In genomic region chr2:70188460-70188859, GRCh38 we compare ENCODE assay signal across 1 cellular context.
TF ChIP-seq lines count a peak whose summit lies in the region.

No MANE protein-coding gene starts in this region.

TF ChIP-seq in HepG2, 621 proteins besides CTCF, POLR2A, EP300 and RAD21 (continued from another document and continues in another):
- no peak for TF ChIP-seq ZNF512 (CRISPR knock-in tag; IDR thresholded peaks at IDR 0.05)
- TF ChIP-seq ZNF510 (CRISPR knock-in tag; IDR thresholded peaks at IDR 0.05; ENCODE audit: low read depth): peak; percentile 84; the same call in 1 of the 2 replicates
- TF ChIP-seq, protein P1, sequence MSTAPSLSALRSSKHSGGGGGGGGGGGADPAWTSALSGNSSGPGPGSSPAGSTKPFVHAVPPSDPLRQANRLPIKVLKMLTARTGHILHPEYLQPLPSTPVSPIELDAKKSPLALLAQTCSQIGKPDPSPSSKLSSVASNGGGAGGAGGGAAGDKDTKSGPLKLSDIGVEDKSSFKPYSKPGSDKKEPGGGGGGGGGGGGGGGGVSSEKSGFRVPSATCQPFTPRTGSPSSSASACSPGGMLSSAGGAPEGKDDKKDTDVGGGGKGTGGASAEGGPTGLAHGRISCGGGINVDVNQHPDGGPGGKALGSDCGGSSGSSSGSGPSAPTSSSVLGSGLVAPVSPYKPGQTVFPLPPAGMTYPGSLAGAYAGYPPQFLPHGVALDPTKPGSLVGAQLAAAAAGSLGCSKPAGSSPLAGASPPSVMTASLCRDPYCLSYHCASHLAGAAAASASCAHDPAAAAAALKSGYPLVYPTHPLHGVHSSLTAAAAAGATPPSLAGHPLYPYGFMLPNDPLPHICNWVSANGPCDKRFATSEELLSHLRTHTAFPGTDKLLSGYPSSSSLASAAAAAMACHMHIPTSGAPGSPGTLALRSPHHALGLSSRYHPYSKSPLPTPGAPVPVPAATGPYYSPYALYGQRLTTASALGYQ (CRISPR knock-in tag; IDR thresholded peaks at IDR 0.05): peak; percentile 49; the same call in 1 of the 2 replicates
- TF ChIP-seq ZSCAN21 (CRISPR knock-in tag; IDR thresholded peaks at IDR 0.05; ENCODE audit: borderline replicate concordance): no peak
- TF ChIP-seq DPF2 (CRISPR knock-in tag; IDR thresholded peaks at IDR 0.05; ENCODE audit: borderline replicate concordance, low read depth): peak; percentile 64; the same call in 1 of the 2 replicates
- no peak for TF ChIP-seq ZNF44 (CRISPR knock-in tag; IDR thresholded peaks at IDR 0.05)
- TF ChIP-seq ZNF850 (CRISPR knock-in tag; conservative IDR thresholded peaks at IDR 0.05): no peak
- peak in 1 of 2 experiments; percentile 56; a peak in 1 of 4 replicates for TF ChIP-seq KLF16 (CRISPR knock-in tag; IDR thresholded peaks at IDR 0.05)
- peak; percentile 94 for TF ChIP-seq SAP130 (CRISPR knock-in tag; IDR thresholded peaks at IDR 0.05; ENCODE audit: low read depth)
- no peak for TF ChIP-seq CCAR2 (optimal IDR thresholded peaks at IDR 0.05; ENCODE audit: low read depth, low read length)
- TF ChIP-seq RARA (CRISPR knock-in tag; IDR thresholded peaks at IDR 0.05): peak; percentile 63
- TF ChIP-seq TP53 (CRISPR knock-in tag; conservative IDR thresholded peaks at IDR 0.05): no peak
- no peak for TF ChIP-seq TGIF2 (CRISPR knock-in tag; IDR thresholded peaks at IDR 0.05)
- TF ChIP-seq SKI (IDR thresholded peaks at IDR 0.05; ENCODE audit: partially characterized antibody): no peak
- no peak for TF ChIP-seq FLYWCH1 (CRISPR knock-in tag; IDR thresholded peaks at IDR 0.05)
- no peak; the same call in 1 of the 2 replicates for TF ChIP-seq ZNF558 (CRISPR knock-in tag; IDR thresholded peaks at IDR 0.05; ENCODE audit: borderline replicate concordance)
- TF ChIP-seq STAT5B (CRISPR knock-in tag; IDR thresholded peaks at IDR 0.05): no peak
- peak; percentile 96 for TF ChIP-seq CEBPB (IDR thresholded peaks at IDR 0.05; ENCODE audit: borderline replicate concordance, low read depth, low read length)
- TF ChIP-seq KDM6A (CRISPR knock-in tag; IDR thresholded peaks at IDR 0.05; ENCODE audit: low read depth): peak; percentile 84
- TF ChIP-seq ZFP82 (CRISPR knock-in tag; IDR thresholded peaks at IDR 0.05; ENCODE audit: borderline replicate concordance): no peak
- no peak for TF ChIP-seq ZNF292 (CRISPR knock-in tag; IDR thresholded peaks at IDR 0.05; ENCODE audit: borderline replicate concordance, low read depth)
- TF ChIP-seq YEATS2 (CRISPR knock-in tag; IDR thresholded peaks at IDR 0.05; ENCODE audit: borderline replicate concordance): peak; percentile 61; the same call in 1 of the 2 replicates
- TF ChIP-seq TBL1XR1 (IDR thresholded peaks at IDR 0.05; ENCODE audit: borderline replicate concordance, low read length, partially characterized antibody): no peak
- TF ChIP-seq PCBP1 (IDR thresholded peaks at IDR 0.05; ENCODE audit: borderline replicate concordance, low read depth, low read length): no peak
- peak; percentile 79 for TF ChIP-seq THAP11 (CRISPR knock-in tag; IDR thresholded peaks at IDR 0.05)
- TF ChIP-seq, protein P2, sequence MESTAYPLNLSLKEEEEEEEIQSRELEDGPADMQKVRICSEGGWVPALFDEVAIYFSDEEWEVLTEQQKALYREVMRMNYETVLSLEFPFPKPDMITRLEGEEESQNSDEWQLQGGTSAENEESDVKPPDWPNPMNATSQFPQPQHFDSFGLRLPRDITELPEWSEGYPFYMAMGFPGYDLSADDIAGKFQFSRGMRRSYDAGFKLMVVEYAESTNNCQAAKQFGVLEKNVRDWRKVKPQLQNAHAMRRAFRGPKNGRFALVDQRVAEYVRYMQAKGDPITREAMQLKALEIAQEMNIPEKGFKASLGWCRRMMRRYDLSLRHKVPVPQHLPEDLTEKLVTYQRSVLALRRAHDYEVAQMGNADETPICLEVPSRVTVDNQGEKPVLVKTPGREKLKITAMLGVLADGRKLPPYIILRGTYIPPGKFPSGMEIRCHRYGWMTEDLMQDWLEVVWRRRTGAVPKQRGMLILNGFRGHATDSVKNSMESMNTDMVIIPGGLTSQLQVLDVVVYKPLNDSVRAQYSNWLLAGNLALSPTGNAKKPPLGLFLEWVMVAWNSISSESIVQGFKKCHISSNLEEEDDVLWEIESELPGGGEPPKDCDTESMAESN (CRISPR knock-in tag; conservative IDR thresholded peaks at IDR 0.05): no peak
- TF ChIP-seq SCMH1 (CRISPR knock-in tag; IDR thresholded peaks at IDR 0.05; ENCODE audit: borderline replicate concordance): no peak
- no peak for TF ChIP-seq ZNF761 (CRISPR knock-in tag; conservative IDR thresholded peaks at IDR 0.05)
- TF ChIP-seq, protein P3, sequence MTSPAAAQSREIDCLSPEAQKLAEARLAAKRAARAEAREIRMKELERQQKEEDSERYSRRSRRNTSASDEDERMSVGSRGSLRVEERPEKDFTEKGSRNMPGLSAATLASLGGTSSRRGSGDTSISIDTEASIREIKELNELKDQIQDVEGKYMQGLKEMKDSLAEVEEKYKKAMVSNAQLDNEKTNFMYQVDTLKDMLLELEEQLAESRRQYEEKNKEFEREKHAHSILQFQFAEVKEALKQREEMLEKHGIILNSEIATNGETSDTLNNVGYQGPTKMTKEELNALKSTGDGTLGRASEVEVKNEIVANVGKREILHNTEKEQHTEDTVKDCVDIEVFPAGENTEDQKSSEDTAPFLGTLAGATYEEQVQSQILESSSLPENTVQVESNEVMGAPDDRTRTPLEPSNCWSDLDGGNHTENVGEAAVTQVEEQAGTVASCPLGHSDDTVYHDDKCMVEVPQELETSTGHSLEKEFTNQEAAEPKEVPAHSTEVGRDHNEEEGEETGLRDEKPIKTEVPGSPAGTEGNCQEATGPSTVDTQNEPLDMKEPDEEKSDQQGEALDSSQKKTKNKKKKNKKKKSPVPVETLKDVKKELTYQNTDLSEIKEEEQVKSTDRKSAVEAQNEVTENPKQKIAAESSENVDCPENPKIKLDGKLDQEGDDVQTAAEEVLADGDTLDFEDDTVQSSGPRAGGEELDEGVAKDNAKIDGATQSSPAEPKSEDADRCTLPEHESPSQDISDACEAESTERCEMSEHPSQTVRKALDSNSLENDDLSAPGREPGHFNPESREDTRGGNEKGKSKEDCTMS (CRISPR knock-in tag; conservative IDR thresholded peaks at IDR 0.05): no peak
- peak; percentile 72; the same call in 1 of the 2 replicates for TF ChIP-seq SALL1 (CRISPR knock-in tag; IDR thresholded peaks at IDR 0.05)
- no peak for TF ChIP-seq ZFP41 (CRISPR knock-in tag; IDR thresholded peaks at IDR 0.05; ENCODE audit: borderline replicate concordance)
- TF ChIP-seq CBFB (CRISPR knock-in tag; IDR thresholded peaks at IDR 0.05): no peak
- TF ChIP-seq STAG1 (CRISPR knock-in tag; IDR thresholded peaks at IDR 0.05): no peak
- TF ChIP-seq TCF7 (IDR thresholded peaks at IDR 0.05; ENCODE audit: low read depth): no peak
- peak; percentile 61; the same call in 1 of the 2 replicates for TF ChIP-seq ZFP36L1 (CRISPR knock-in tag; IDR thresholded peaks at IDR 0.05)
- TF ChIP-seq ZNF709 (CRISPR knock-in tag; IDR thresholded peaks at IDR 0.05): no peak
- TF ChIP-seq ISL2 (CRISPR knock-in tag; IDR thresholded peaks at IDR 0.05): 0 out of 2 replicates have a peak, but pooled peaks have one; percentile 42
- no peak for TF ChIP-seq NONO (IDR thresholded peaks at IDR 0.05)
- TF ChIP-seq NONO (CRISPR knock-in tag; conservative IDR thresholded peaks at IDR 0.05): no peak
- TF ChIP-seq ZMAT3 (CRISPR knock-in tag; conservative IDR thresholded peaks at IDR 0.05): no peak
- peak; percentile 89 for TF ChIP-seq FOXK1 (CRISPR knock-in tag; IDR thresholded peaks at IDR 0.05; ENCODE audit: borderline replicate concordance, low read depth)
- peak; percentile 9; the same call in 1 of the 2 replicates for TF ChIP-seq SMARCE1 (IDR thresholded peaks at IDR 0.05; ENCODE audit: borderline replicate concordance)
- no peak for TF ChIP-seq ZNF879 (CRISPR knock-in tag; IDR thresholded peaks at IDR 0.05)
- TF ChIP-seq YY1 (IDR thresholded peaks at IDR 0.05; ENCODE audit: insufficient read depth, insufficient replicate concordance, low read depth, low read length): no peak
- TF ChIP-seq ATF7-NPFF (CRISPR knock-in tag; IDR thresholded peaks at IDR 0.05; ENCODE audit: low read depth): no peak
- no peak; the same call in 1 of the 2 replicates for TF ChIP-seq REPIN1 (CRISPR knock-in tag; IDR thresholded peaks at IDR 0.05; ENCODE audit: borderline replicate concordance, low read depth)
- TF ChIP-seq ZNF530 (CRISPR knock-in tag; IDR thresholded peaks at IDR 0.05; ENCODE audit: low read depth): no peak
- TF ChIP-seq HNRNPK (IDR thresholded peaks at IDR 0.05; ENCODE audit: low read depth, low read length, poor library complexity, severe bottlenecking): no peak
- TF ChIP-seq ZNF354B (CRISPR knock-in tag; IDR thresholded peaks at IDR 0.05): no peak
- TF ChIP-seq SRF (IDR thresholded peaks at IDR 0.05; ENCODE audit: low read depth, low read length): no peak
- TF ChIP-seq, protein P4, sequence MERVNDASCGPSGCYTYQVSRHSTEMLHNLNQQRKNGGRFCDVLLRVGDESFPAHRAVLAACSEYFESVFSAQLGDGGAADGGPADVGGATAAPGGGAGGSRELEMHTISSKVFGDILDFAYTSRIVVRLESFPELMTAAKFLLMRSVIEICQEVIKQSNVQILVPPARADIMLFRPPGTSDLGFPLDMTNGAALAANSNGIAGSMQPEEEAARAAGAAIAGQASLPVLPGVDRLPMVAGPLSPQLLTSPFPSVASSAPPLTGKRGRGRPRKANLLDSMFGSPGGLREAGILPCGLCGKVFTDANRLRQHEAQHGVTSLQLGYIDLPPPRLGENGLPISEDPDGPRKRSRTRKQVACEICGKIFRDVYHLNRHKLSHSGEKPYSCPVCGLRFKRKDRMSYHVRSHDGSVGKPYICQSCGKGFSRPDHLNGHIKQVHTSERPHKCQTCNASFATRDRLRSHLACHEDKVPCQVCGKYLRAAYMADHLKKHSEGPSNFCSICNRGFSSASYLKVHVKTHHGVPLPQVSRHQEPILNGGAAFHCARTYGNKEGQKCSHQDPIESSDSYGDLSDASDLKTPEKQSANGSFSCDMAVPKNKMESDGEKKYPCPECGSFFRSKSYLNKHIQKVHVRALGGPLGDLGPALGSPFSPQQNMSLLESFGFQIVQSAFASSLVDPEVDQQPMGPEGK (CRISPR knock-in tag; IDR thresholded peaks at IDR 0.05): peak; percentile 69; the same call in 1 of the 2 replicates
- no peak for TF ChIP-seq ZNF329 (CRISPR knock-in tag; IDR thresholded peaks at IDR 0.05; ENCODE audit: low read depth)
- TF ChIP-seq TEAD3 (CRISPR knock-in tag; optimal IDR thresholded peaks at IDR 0.05; ENCODE audit: borderline replicate concordance): peak; percentile 74
- no peak for TF ChIP-seq TARDBP (CRISPR knock-in tag; IDR thresholded peaks at IDR 0.05)
- peak; percentile 79 for TF ChIP-seq CREM (IDR thresholded peaks at IDR 0.05)
- TF ChIP-seq CREM (CRISPR knock-in tag; IDR thresholded peaks at IDR 0.05): no peak
- TF ChIP-seq PLSCR1 (CRISPR knock-in tag; IDR thresholded peaks at IDR 0.05; ENCODE audit: borderline replicate concordance): no peak
- no peak for TF ChIP-seq TAF1 (CRISPR knock-in tag; IDR thresholded peaks at IDR 0.05)
- TF ChIP-seq, protein P5, sequence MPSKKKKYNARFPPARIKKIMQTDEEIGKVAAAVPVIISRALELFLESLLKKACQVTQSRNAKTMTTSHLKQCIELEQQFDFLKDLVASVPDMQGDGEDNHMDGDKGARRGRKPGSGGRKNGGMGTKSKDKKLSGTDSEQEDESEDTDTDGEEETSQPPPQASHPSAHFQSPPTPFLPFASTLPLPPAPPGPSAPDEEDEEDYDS (CRISPR knock-in tag; IDR thresholded peaks at IDR 0.05): 0 out of 2 replicates have a peak, but pooled peaks have one; percentile 26
- TF ChIP-seq, protein P6, sequence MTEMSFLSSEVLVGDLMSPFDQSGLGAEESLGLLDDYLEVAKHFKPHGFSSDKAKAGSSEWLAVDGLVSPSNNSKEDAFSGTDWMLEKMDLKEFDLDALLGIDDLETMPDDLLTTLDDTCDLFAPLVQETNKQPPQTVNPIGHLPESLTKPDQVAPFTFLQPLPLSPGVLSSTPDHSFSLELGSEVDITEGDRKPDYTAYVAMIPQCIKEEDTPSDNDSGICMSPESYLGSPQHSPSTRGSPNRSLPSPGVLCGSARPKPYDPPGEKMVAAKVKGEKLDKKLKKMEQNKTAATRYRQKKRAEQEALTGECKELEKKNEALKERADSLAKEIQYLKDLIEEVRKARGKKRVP (CRISPR knock-in tag; IDR thresholded peaks at IDR 0.05): peak in 1 of 2 experiments; percentile 80; a peak in 2 of 4 replicates
- no peak for TF ChIP-seq TCF12 (IDR thresholded peaks at IDR 0.05)
- no peak; the same call in 1 of the 2 replicates for TF ChIP-seq TCF12 (CRISPR knock-in tag; IDR thresholded peaks at IDR 0.05)
- TF ChIP-seq, protein P7, sequence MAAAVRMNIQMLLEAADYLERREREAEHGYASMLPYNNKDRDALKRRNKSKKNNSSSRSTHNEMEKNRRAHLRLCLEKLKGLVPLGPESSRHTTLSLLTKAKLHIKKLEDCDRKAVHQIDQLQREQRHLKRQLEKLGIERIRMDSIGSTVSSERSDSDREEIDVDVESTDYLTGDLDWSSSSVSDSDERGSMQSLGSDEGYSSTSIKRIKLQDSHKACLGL (CRISPR knock-in tag; IDR thresholded peaks at IDR 0.05): no peak
- TF ChIP-seq, protein P8, sequence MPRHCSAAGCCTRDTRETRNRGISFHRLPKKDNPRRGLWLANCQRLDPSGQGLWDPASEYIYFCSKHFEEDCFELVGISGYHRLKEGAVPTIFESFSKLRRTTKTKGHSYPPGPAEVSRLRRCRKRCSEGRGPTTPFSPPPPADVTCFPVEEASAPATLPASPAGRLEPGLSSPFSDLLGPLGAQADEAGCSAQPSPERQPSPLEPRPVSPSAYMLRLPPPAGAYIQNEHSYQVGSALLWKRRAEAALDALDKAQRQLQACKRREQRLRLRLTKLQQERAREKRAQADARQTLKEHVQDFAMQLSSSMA (CRISPR knock-in tag; IDR thresholded peaks at IDR 0.05): no peak; the same call in 1 of the 2 replicates
- no peak for TF ChIP-seq TBP (CRISPR knock-in tag; IDR thresholded peaks at IDR 0.05)
- TF ChIP-seq AHR (CRISPR knock-in tag; IDR thresholded peaks at IDR 0.05): no peak; the same call in 1 of the 2 replicates
- no peak for TF ChIP-seq ZBTB7B (CRISPR knock-in tag; IDR thresholded peaks at IDR 0.05)
